8 cellular contexts compared by ENCODE assay signal in genomic region chr5:68612972-68613371, GRCh38.
"Had no signal": no experiment of that assay in that cellular context is flagged by ENCODE, and none has a peak within 500 bp of the region (broad histone marks: within the 10 kb centered on the region; RNA-seq: fewer than 3 reads in every experiment).

No MANE protein-coding gene starts in this region.

- H3K4me3 ChIP-seq: GM23248, HAP-1 had no signal

- DNase-seq: GM23248, GOT3, H7, HFFc6, KBM-7 had no signal

- H3K4me1 ChIP-seq: HAP-1 had no signal

- H3K27ac ChIP-seq: GM23248 had no signal

- H3K4me3 Mint-ChIP-seq: HFFc6 had no signal

- H2AFZ ChIP-seq: GM23248 had no signal

- H3K36me3 ChIP-seq: HAP-1 had no signal

- ATAC-seq: HCT116 had no signal

- H3K9ac ChIP-seq: GM23248 had no signal

- H3K36me3 Mint-ChIP-seq: IgD-negative memory B cell had no signal

- H3K9me3 ChIP-seq: HAP-1 had no signal

- H3K27ac Mint-ChIP-seq: HFFc6, IgD-negative memory B cell had no signal
